In the genomic region with DNA sequence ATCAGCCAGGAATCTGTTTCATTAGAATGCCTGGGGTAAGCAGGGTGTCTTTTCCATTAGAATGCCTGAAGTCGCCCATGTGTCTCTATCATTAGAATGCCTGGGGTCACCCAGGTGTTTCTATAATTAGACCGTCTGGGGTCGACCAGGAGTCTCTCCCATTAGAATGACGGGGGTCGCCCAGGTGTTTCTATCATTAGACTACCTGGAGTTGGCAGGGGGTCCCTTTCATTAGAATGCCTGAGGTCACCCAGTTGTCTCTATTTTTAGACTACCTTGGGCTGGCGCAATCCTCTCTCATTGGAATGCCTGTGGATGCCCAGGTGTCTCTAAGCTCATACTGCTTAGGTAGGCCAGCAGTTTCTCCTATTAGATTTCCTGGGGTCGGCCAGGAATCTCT, we compare ENCODE assay signal across 14 cellular contexts.
DNase-seq lines count a peak whose midpoint lies in the region; ATAC-seq lines count a peak whose summit lies in the region.
"Had no signal": no experiment of that assay in that cellular context is flagged by ENCODE, and none has a peak within 500 bp of the region (broad histone marks: within the 10 kb centered on the region; RNA-seq: fewer than 3 reads in every experiment).

No MANE protein-coding gene starts in this region.

- intact Hi-C loops in sciatic nerve (cut with DNase I): no loop called here

- peak; percentile 32 for DNase-seq in G401 (ENCODE audit: low spot score)
- peak; percentile 7 for DNase-seq in ecto neural progenitor cell (ENCODE audit: low spot score)
- DNase-seq in mesenteric fat pad (ENCODE audit: low spot score): peak; percentile 49
- DNase-seq in sciatic nerve (ENCODE audit: low spot score): peak; percentile 6
- DNase-seq in HCEC 1CT: no peak
- DNase-seq in AML-193 (lab: John Stamatoyannopoulos, UW): no peak
- no peak for DNase-seq in ACHN
- DNase-seq in AG08396 (ENCODE audit: low spot score): no peak
- DNase-seq: 8988T; Calu3; CD4-positive, alpha-beta memory T cell; DMS79 treated with DMSO at 0.1 percent for 48 hours; GOT3 had no signal

- in situ Hi-C loops in G401 (cut with HindIII; ENCODE audit: low sequenced_read_pairs) (no loop called here), ACHN (cut with HindIII; ENCODE audit: low pct_ligation_motif_present, low pct_unique_long_range_greater_than_20kb, low sequenced_read_pairs) (no loop called here)

- ATAC-seq in sciatic nerve: no peak
- ATAC-seq: GM12878 had no signal

Comparison
In these comparisons a context has a peak if more than half of its experiments do, and no peak if none do; other contexts are left out.
1. DNase-seq: peak in G401 (single experiment), ecto neural progenitor cell (single experiment), mesenteric fat pad (single experiment) and sciatic nerve (single experiment); none in HCEC 1CT (single experiment), AML-193 (0 of 2), ACHN (single experiment) and AG08396 (single experiment).